In genomic region chr3:4986611-4987373, GRCh38 we compare ENCODE assay signal across 1 cellular context.
TF ChIP-seq lines count a peak whose summit lies in the region.

No MANE protein-coding gene starts in this region.

TF ChIP-seq in HCT116, 20 proteins besides CTCF, POLR2A, EP300 and RAD21 (continued from another document):
- TF ChIP-seq TCF7L2 (IDR thresholded peaks at IDR 0.05; ENCODE audit: borderline replicate concordance, extremely low read depth, insufficient read depth, insufficient read length) (peak; percentile 100), YY1 (IDR thresholded peaks at IDR 0.05; ENCODE audit: extremely low read depth, insufficient replicate concordance, low read depth, low read length) (peak; percentile 21), SP1 (IDR thresholded peaks at IDR 0.05; ENCODE audit: low read depth) (no peak), SRF (IDR thresholded peaks at IDR 0.05; ENCODE audit: low read depth) (no peak)
